Comparison of ENCODE assay signal across 8 cellular contexts in the genomic region with DNA sequence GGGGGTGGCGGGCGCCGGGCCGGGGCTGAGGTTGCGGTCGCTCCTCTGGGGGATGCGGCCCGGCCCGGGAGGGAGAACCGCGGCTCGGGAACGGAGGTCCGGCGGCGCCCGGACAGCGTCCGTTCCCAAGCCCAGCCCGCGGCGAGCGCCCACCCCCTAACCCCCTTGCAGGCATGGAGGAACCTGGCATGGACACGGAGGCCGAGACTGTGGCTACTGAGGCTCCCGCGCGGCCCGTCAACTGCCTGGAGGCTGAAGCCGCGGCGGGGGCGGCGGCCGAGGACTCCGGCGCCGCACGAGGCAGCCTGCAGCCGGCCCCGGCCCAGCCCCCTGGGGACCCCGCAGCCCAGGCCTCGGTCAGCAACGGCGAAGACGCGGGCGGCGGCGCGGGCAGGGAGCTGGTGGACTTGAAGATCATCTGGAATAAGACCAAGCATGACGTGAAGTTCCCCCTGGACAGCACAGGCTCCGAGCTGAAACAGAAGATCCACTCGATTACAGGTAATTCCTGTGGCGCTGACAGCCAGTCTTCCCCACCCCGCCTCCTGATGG. TPM values are rescaled to one million over a fixed set of nuclear protein-coding genes. Genes with fewer than 3 reads are reported as not detected.
DNase-seq lines count a peak whose midpoint lies in the region; ATAC-seq, FAIRE-seq and TF ChIP-seq lines count a peak whose summit lies in the region.

No MANE protein-coding gene starts in this region.

- peaks cover 36% of the 10 kb centered on the region for H3K4me1 ChIP-seq in CD4-positive, alpha-beta memory T cell (ENCODE audit: insufficient read depth, low read length)
- H3K4me1 ChIP-seq in HAP-1 = peaks cover 6% of the 10 kb centered on the region
- H3K4me1 ChIP-seq in HepG2 (ENCODE audit: insufficient read depth, low read length) = peaks cover 48% of the 10 kb centered on the region

- no peak overlapping the region for H2AFZ ChIP-seq in HepG2 (ENCODE audit: low read length)

- DNase-seq in CD4-positive, alpha-beta memory T cell = peak in 2 of 5 donors; percentile 2 to 14
- DNase-seq in HAP-1 (ENCODE audit: low spot score in 2 of 2) = peak in 1 of 2 experiments; percentile 36
- peak; percentile 37 for DNase-seq in RKO (ENCODE audit: low spot score)
- no peak for DNase-seq in central memory CD8-positive, alpha-beta T cell (ENCODE audit: low spot score in 2 of 2)
- DNase-seq in HepG2 (ENCODE audit: low spot score) = peak; percentile 26
- peak in 1 of 2 donors; percentile 66 for DNase-seq in stimulated activated effector memory CD8-positive, alpha-beta T cell treated with anti-CD3 and anti-CD28 coated beads, Interleukin-12 subunit alpha, Interleukin-12 subunit beta, amount 100 ng/mL, for 72 hours (ENCODE audit: low spot score in 2 of 2)
- no peak for DNase-seq in H4 (ENCODE audit: low spot score)
- no peak for DNase-seq in occipital lobe (lab: John Stamatoyannopoulos, UW)

- H3K27ac ChIP-seq in CD4-positive, alpha-beta memory T cell (ENCODE audit: low read depth, low read length) = peak overlapping the region; percentile 86
- H3K27ac ChIP-seq in HepG2 (ENCODE audit: extremely low read length, insufficient read depth, low read length) = peak overlapping the region; percentile 86

- peaks cover 14% of the 10 kb centered on the region; the same call in 1 of the 2 replicates for H4K20me1 ChIP-seq in HepG2 (ENCODE audit: insufficient read depth, low read length)

- no peaks in the 10 kb centered on the region for H3K27me3 Mint-ChIP-seq in CD4-positive, alpha-beta memory T cell
- no peaks in the 10 kb centered on the region for H3K27me3 Mint-ChIP-seq in central memory CD8-positive, alpha-beta T cell

- POLR2A ChIA-PET in CD4-positive, alpha-beta memory T cell (lab: Charles Lee; ENCODE audit: partially characterized antibody) = interaction anchor here (1.0 to 2.2 kb wide), 6 partner anchors 39 to 1366 kb away, joined by 3 to 19 read pairs (median 4); a partner anchor contains a TSS
- POLR2A ChIA-PET in HepG2 (lab: Yijun Ruan, JAX) = interaction anchor here (0.6 to 4.1 kb wide), 22 partner anchors 9 to 172 kb away, joined by 3 to 96 read pairs (median 6); a partner anchor contains a TSS

- no peak for TF ChIP-seq CTCF in HepG2 (CRISPR knock-in tag; IDR thresholded peaks at IDR 0.05)

- peak overlapping the region; percentile 90 to 96 (median 94) for H3K4me3 Mint-ChIP-seq in CD4-positive, alpha-beta memory T cell
- H3K4me3 Mint-ChIP-seq in central memory CD8-positive, alpha-beta T cell = peak overlapping the region; percentile 95
- peak overlapping the region; percentile 87 for H3K4me3 Mint-ChIP-seq in stimulated activated effector memory CD8-positive, alpha-beta T cell treated with anti-CD3 and anti-CD28 coated beads, Interleukin-12 subunit alpha, Interleukin-12 subunit beta, amount 100 ng/mL, for 72 hours

- peaks cover 4 to 47% of the 10 kb centered on the region in 2 donors for H3K36me3 Mint-ChIP-seq in CD4-positive, alpha-beta memory T cell
- peaks cover 32% of the 10 kb centered on the region for H3K36me3 Mint-ChIP-seq in central memory CD8-positive, alpha-beta T cell (ENCODE audit: insufficient read depth)
- H3K36me3 Mint-ChIP-seq in stimulated activated effector memory CD8-positive, alpha-beta T cell treated with anti-CD3 and anti-CD28 coated beads, Interleukin-12 subunit alpha, Interleukin-12 subunit beta, amount 100 ng/mL, for 72 hours = peaks cover 63% of the 10 kb centered on the region

- CTCF ChIA-PET in CD4-positive, alpha-beta memory T cell (lab: Charles Lee; ENCODE audit: partially characterized antibody) = interaction anchor here (0.5 to 2.0 kb wide), 7 partner anchors 8 to 123 kb away, joined by 3 to 8 read pairs (median 5); a partner anchor contains a TSS
- CTCF ChIA-PET in HepG2 (lab: Yijun Ruan, JAX; ENCODE audit: low intra/inter-chr PET ratio, low total read pairs) = interaction anchor here (1.4 to 2.3 kb wide), 3 partner anchors 18 to 54 kb away, joined by 5 to 12 read pairs (median 8); a partner anchor contains a TSS

- H3K9me3 Mint-ChIP-seq in CD4-positive, alpha-beta memory T cell = no peaks in the 10 kb centered on the region
- H3K9me3 Mint-ChIP-seq in central memory CD8-positive, alpha-beta T cell = no peaks in the 10 kb centered on the region
- H3K9me3 Mint-ChIP-seq in stimulated activated effector memory CD8-positive, alpha-beta T cell treated with anti-CD3 and anti-CD28 coated beads, Interleukin-12 subunit alpha, Interleukin-12 subunit beta, amount 100 ng/mL, for 72 hours = no peaks in the 10 kb centered on the region

- peak overlapping the region; percentile 96 for H3K9ac ChIP-seq in HepG2 (ENCODE audit: insufficient read depth, low read depth, low read length)

- 0% methylated on average over 9 of the region's 56 CpGs for WGBS in HepG2 (ENCODE audit: low lambda C conversion rate)

- peaks cover 19 to 42% (median 31%) of the 10 kb centered on the region in 4 donors for H3K4me1 Mint-ChIP-seq in CD4-positive, alpha-beta memory T cell
- H3K4me1 Mint-ChIP-seq in central memory CD8-positive, alpha-beta T cell = peaks cover 22% of the 10 kb centered on the region
- H3K4me1 Mint-ChIP-seq in stimulated activated effector memory CD8-positive, alpha-beta T cell treated with anti-CD3 and anti-CD28 coated beads, Interleukin-12 subunit alpha, Interleukin-12 subunit beta, amount 100 ng/mL, for 72 hours = peaks cover 18% of the 10 kb centered on the region

- no peak for FAIRE-seq in HepG2 (lab: Jason Lieb, UNC)

- peak overlapping the region; percentile 49 to 95 for H3K4me3 ChIP-seq in CD4-positive, alpha-beta memory T cell (ENCODE audit: low read length in 2 of 2)
- H3K4me3 ChIP-seq in HAP-1 = peak overlapping the region; percentile 90
- peak overlapping the region; percentile 96 to 98 (median 97) for H3K4me3 ChIP-seq in HepG2 (replicated peaks in 1 of 3; ENCODE audit: insufficient read depth in 1 of 3, low read depth in 2 of 3, low read length in 3 of 3)

- peak; percentile 13; the same call in 1 of the 2 replicates for TF ChIP-seq RAD21 in HepG2 (CRISPR knock-in tag; IDR thresholded peaks at IDR 0.05)

- ATAC-seq in central memory CD8-positive, alpha-beta T cell (replicated peaks; ENCODE audit: extremely low read depth, poor library complexity, severe bottlenecking) = peak; percentile 4
- peak; percentile 46 for ATAC-seq in HepG2
- peak; percentile 17 for ATAC-seq in stimulated activated effector memory CD8-positive, alpha-beta T cell treated with anti-CD3 and anti-CD28 coated beads, Interleukin-12 subunit alpha, Interleukin-12 subunit beta, amount 100 ng/mL, for 72 hours

- peaks cover 53% of the 10 kb centered on the region for H3K79me2 ChIP-seq in HepG2 (ENCODE audit: insufficient read depth, low read length)

- TF ChIP-seq POLR2A in HepG2 (IDR thresholded peaks at IDR 0.05; ENCODE audit: insufficient read depth in 1 of 2, low read depth in 2 of 2, low read length in 2 of 2) = no peak; a peak in 1 of 4 replicates

- H3K27ac Mint-ChIP-seq in CD4-positive, alpha-beta memory T cell = peak overlapping the region; percentile 81 to 98 (median 97)
- H3K27ac Mint-ChIP-seq in central memory CD8-positive, alpha-beta T cell (ENCODE audit: low read depth) = peak overlapping the region; percentile 90
- H3K27ac Mint-ChIP-seq in stimulated activated effector memory CD8-positive, alpha-beta T cell treated with anti-CD3 and anti-CD28 coated beads, Interleukin-12 subunit alpha, Interleukin-12 subunit beta, amount 100 ng/mL, for 72 hours = peak overlapping the region; percentile 94

- H3K27me3 ChIP-seq in CD4-positive, alpha-beta memory T cell (ENCODE audit: insufficient read depth, low read length) = no peaks in the 10 kb centered on the region
- H3K27me3 ChIP-seq in HAP-1 (ENCODE audit: low read depth) (no peaks in the 10 kb centered on the region), HepG2 (ENCODE audit: control insufficient read depth in 1 of 2, insufficient read depth in 2 of 2, low read length in 2 of 2) (peaks cover 0 to 3% of the 10 kb centered on the region in 2 experiments; a peak in 1 of 5 replicates)

- H3K36me3 ChIP-seq in CD4-positive, alpha-beta memory T cell (ENCODE audit: insufficient read depth, low read length) = peaks cover 36% of the 10 kb centered on the region
- H3K36me3 ChIP-seq in HAP-1 (replicated peaks) = peaks cover 56% of the 10 kb centered on the region
- peaks cover 19 to 42% of the 10 kb centered on the region in 2 experiments for H3K36me3 ChIP-seq in HepG2 (replicated peaks in 1 of 2; ENCODE audit: control insufficient read depth in 1 of 2, insufficient read depth in 2 of 2, low read length in 2 of 2)

- no peak for TF ChIP-seq EP300 in HepG2 (IDR thresholded peaks at IDR 0.05; ENCODE audit: low read depth in 2 of 2, low read length in 2 of 2)
- no peak for TF ChIP-seq EP300 in HepG2 (CRISPR knock-in tag; IDR thresholded peaks at IDR 0.05; ENCODE audit: borderline replicate concordance)

- in situ Hi-C loops in HAP-1 (cut with MboI; ENCODE audit: low sequenced_read_pairs) (no loop called here), HepG2 (cut with HindIII; ENCODE audit: extremely low pct_ligation_motif_present, low pct_unique_long_range_greater_than_20kb) (no loop called here)

- H3K9me3 ChIP-seq in CD4-positive, alpha-beta memory T cell (ENCODE audit: control insufficient read depth in 1 of 2, low read length in 2 of 2) = no peaks in the 10 kb centered on the region
- no peaks in the 10 kb centered on the region; the same call in 1 of the 2 replicates for H3K9me3 ChIP-seq in HAP-1
- H3K9me3 ChIP-seq in HepG2 (ENCODE audit: low read length) = no peaks in the 10 kb centered on the region

- no TSS peak for BruUV-seq in HepG2 (replicated peaks; lab: Mats Ljungman, UMichigan)

- intact Hi-C loops in CD4-positive, alpha-beta memory T cell (cut with micrococcal nuclease) = loop anchor here (1.0 to 2.0 kb wide), 5 partner anchors 38 to 409 kb away; a partner anchor contains a TSS
- intact Hi-C loops in HepG2 (cut with micrococcal nuclease; ENCODE audit: unreplicated experiment) = loop anchor here (1.0 to 2.0 kb wide), 5 partner anchors 17 to 105 kb away; a partner anchor contains a TSS

- H3K4me2 ChIP-seq in HepG2 (ENCODE audit: low read depth, low read length) = peak overlapping the region; percentile 84

RNA-seq across cellular contexts. Expression of a gene that starts 0.3 kb away (rescaled TPM):
- 10 to 100 TPM; 41.0 to 41.2 TPM for total RNA-seq in CD4-positive, alpha-beta memory T cell
- polyA plus RNA-seq in CD4-positive, alpha-beta memory T cell = 10 to 100 TPM; 11.9 to 15.3 TPM
- total RNA-seq in HepG2 (2016; rRNA removed; fragmentation: Illumina TruSeq; extraction: Trizol) = 111 and 142 TPM in 2 replicates
- 27.2 and 33.8 TPM in 2 replicates for total RNA-seq in HepG2 (2016; cell fraction: cytosol; rRNA removed; fragmentation: Illumina TruSeq; extraction: Trizol; ENCODE audit: low read depth)
- total RNA-seq in HepG2 (2016; cell fraction: insoluble cytoplasmic fraction; rRNA removed; fragmentation: Illumina TruSeq; extraction: Trizol) = 112 and 143 TPM in 2 replicates
- total RNA-seq in HepG2 (2016; cell fraction: membrane; rRNA removed; fragmentation: Illumina TruSeq; extraction: Trizol) = 46.0 and 47.2 TPM in 2 replicates
- total RNA-seq in HepG2 (2016; cell fraction: nucleus; rRNA removed; fragmentation: Illumina TruSeq; extraction: Trizol) = 80.6 and 99.3 TPM in 2 replicates
- polyA plus RNA-seq in HepG2 (2011; rRNA removed) = 97.6 and 100 TPM in 2 replicates
- 98.1 and 112 TPM in 2 replicates for polyA plus RNA-seq in HepG2 (2011; cell fraction: cytosol; rRNA removed)
- polyA plus RNA-seq in HepG2 (2011; cell fraction: nucleus; rRNA removed) = 129 and 137 TPM in 2 replicates
- polyA plus RNA-seq in HepG2 (2012) = 83.8 and 88.4 TPM in 2 replicates
- 31.2 and 32.8 TPM in 2 replicates for polyA plus RNA-seq in HepG2 (2016; cell fraction: cytosol; fragmentation: Illumina TruSeq; extraction: Trizol; ENCODE audit: low read depth)
- polyA plus RNA-seq in HepG2 (2016; cell fraction: insoluble cytoplasmic fraction; fragmentation: Illumina TruSeq; extraction: Trizol; ENCODE audit: low read depth) = 119 and 123 TPM in 2 replicates
- polyA plus RNA-seq in HepG2 (2016; cell fraction: membrane; fragmentation: Illumina TruSeq; extraction: Trizol; ENCODE audit: low read depth) = 30.0 and 32.3 TPM in 2 replicates
- 89.9 and 95.2 TPM in 2 replicates for polyA plus RNA-seq in HepG2 (2016; cell fraction: nucleus; fragmentation: Illumina TruSeq; extraction: Trizol; ENCODE audit: insufficient read depth, low read depth)
- 49.6 and 117 TPM in 2 replicates for polyA minus RNA-seq in HepG2 (2011; rRNA and poly(A)+ RNA removed; ENCODE audit: low replicate concordance)
- polyA minus RNA-seq in HepG2 (2011; cell fraction: cytosol; rRNA and poly(A)+ RNA removed) = 61.7 and 68.8 TPM in 2 replicates
- 155 and 167 TPM in 2 replicates for polyA minus RNA-seq in HepG2 (2011; cell fraction: nucleus; rRNA and poly(A)+ RNA removed)
- 103 and 112 TPM in 2 replicates for total RNA-seq in H4 (2014; rRNA removed; shearing (Covaris generic))
- total RNA-seq in occipital lobe = 62.2 TPM

RNA-seq across cellular contexts. Expression of a gene that starts 0.7 kb away (rescaled TPM):
- 10 to 100 TPM; 13.6 to 16.0 TPM for total RNA-seq in CD4-positive, alpha-beta memory T cell
- polyA plus RNA-seq in CD4-positive, alpha-beta memory T cell = 10 to 100 TPM; 11.4 to 15.6 TPM
- 80.4 and 84.2 TPM in 2 replicates for total RNA-seq in HepG2 (2016; rRNA removed; fragmentation: Illumina TruSeq; extraction: Trizol)
- total RNA-seq in HepG2 (2016; cell fraction: cytosol; rRNA removed; fragmentation: Illumina TruSeq; extraction: Trizol; ENCODE audit: low read depth) = 18.1 and 20.7 TPM in 2 replicates
- 79.1 and 84.4 TPM in 2 replicates for total RNA-seq in HepG2 (2016; cell fraction: insoluble cytoplasmic fraction; rRNA removed; fragmentation: Illumina TruSeq; extraction: Trizol)
- 44.8 and 49.7 TPM in 2 replicates for total RNA-seq in HepG2 (2016; cell fraction: membrane; rRNA removed; fragmentation: Illumina TruSeq; extraction: Trizol)
- 64.8 and 79.0 TPM in 2 replicates for total RNA-seq in HepG2 (2016; cell fraction: nucleus; rRNA removed; fragmentation: Illumina TruSeq; extraction: Trizol)
- polyA plus RNA-seq in HepG2 (2011; rRNA removed) = 49.4 and 54.7 TPM in 2 replicates
- 41.5 and 46.7 TPM in 2 replicates for polyA plus RNA-seq in HepG2 (2011; cell fraction: cytosol; rRNA removed)
- 131 and 162 TPM in 2 replicates for polyA plus RNA-seq in HepG2 (2011; cell fraction: nucleus; rRNA removed)
- polyA plus RNA-seq in HepG2 (2012) = 27.0 and 35.2 TPM in 2 replicates
- 8.2 and 10.2 TPM in 2 replicates for polyA plus RNA-seq in HepG2 (2016; cell fraction: cytosol; fragmentation: Illumina TruSeq; extraction: Trizol; ENCODE audit: low read depth)
- polyA plus RNA-seq in HepG2 (2016; cell fraction: insoluble cytoplasmic fraction; fragmentation: Illumina TruSeq; extraction: Trizol; ENCODE audit: low read depth) = 69.7 and 75.5 TPM in 2 replicates
- polyA plus RNA-seq in HepG2 (2016; cell fraction: membrane; fragmentation: Illumina TruSeq; extraction: Trizol; ENCODE audit: low read depth) = 20.9 and 22.2 TPM in 2 replicates
- 59.4 and 64.9 TPM in 2 replicates for polyA plus RNA-seq in HepG2 (2016; cell fraction: nucleus; fragmentation: Illumina TruSeq; extraction: Trizol; ENCODE audit: insufficient read depth, low read depth)
- polyA minus RNA-seq in HepG2 (2011; rRNA and poly(A)+ RNA removed; ENCODE audit: low replicate concordance) = 142 and 329 TPM in 2 replicates
- 36.3 and 43.7 TPM in 2 replicates for polyA minus RNA-seq in HepG2 (2011; cell fraction: cytosol; rRNA and poly(A)+ RNA removed)
- polyA minus RNA-seq in HepG2 (2011; cell fraction: nucleus; rRNA and poly(A)+ RNA removed) = 112 and 117 TPM in 2 replicates
- 22.1 and 28.0 TPM in 2 replicates for total RNA-seq in H4 (2014; rRNA removed; shearing (Covaris generic))
- total RNA-seq in occipital lobe = 29.3 TPM

RNA-seq across cellular contexts. Expression of a gene that starts 38.3 kb away (rescaled TPM):
- 10 to 100 TPM; 45.4 to 45.7 TPM for total RNA-seq in CD4-positive, alpha-beta memory T cell
- polyA plus RNA-seq in CD4-positive, alpha-beta memory T cell = 100 to 1,000 TPM; 197 to 241 TPM
- 601 and 760 TPM in 2 replicates for total RNA-seq in HepG2 (2016; rRNA removed; fragmentation: Illumina TruSeq; extraction: Trizol)
- 295 and 299 TPM in 2 replicates for total RNA-seq in HepG2 (2016; cell fraction: cytosol; rRNA removed; fragmentation: Illumina TruSeq; extraction: Trizol; ENCODE audit: low read depth)
- total RNA-seq in HepG2 (2016; cell fraction: insoluble cytoplasmic fraction; rRNA removed; fragmentation: Illumina TruSeq; extraction: Trizol) = 602 and 798 TPM in 2 replicates
- total RNA-seq in HepG2 (2016; cell fraction: membrane; rRNA removed; fragmentation: Illumina TruSeq; extraction: Trizol) = 285 and 300 TPM in 2 replicates
- 185 and 192 TPM in 2 replicates for total RNA-seq in HepG2 (2016; cell fraction: nucleus; rRNA removed; fragmentation: Illumina TruSeq; extraction: Trizol)
- 192 and 221 TPM in 2 replicates for polyA plus RNA-seq in HepG2 (2011; rRNA removed)
- polyA plus RNA-seq in HepG2 (2011; cell fraction: cytosol; rRNA removed) = 288 and 387 TPM in 2 replicates
- 84.1 and 87.7 TPM in 2 replicates for polyA plus RNA-seq in HepG2 (2011; cell fraction: nucleus; rRNA removed)
- 224 and 262 TPM in 2 replicates for polyA plus RNA-seq in HepG2 (2012)
- 233 and 257 TPM in 2 replicates for polyA plus RNA-seq in HepG2 (2016; cell fraction: cytosol; fragmentation: Illumina TruSeq; extraction: Trizol; ENCODE audit: low read depth)
- 608 and 670 TPM in 2 replicates for polyA plus RNA-seq in HepG2 (2016; cell fraction: insoluble cytoplasmic fraction; fragmentation: Illumina TruSeq; extraction: Trizol; ENCODE audit: low read depth)
- polyA plus RNA-seq in HepG2 (2016; cell fraction: membrane; fragmentation: Illumina TruSeq; extraction: Trizol; ENCODE audit: low read depth) = 191 and 215 TPM in 2 replicates
- polyA plus RNA-seq in HepG2 (2016; cell fraction: nucleus; fragmentation: Illumina TruSeq; extraction: Trizol; ENCODE audit: insufficient read depth, low read depth) = 276 and 279 TPM in 2 replicates
- 41.0 and 74.5 TPM in 2 replicates for polyA minus RNA-seq in HepG2 (2011; rRNA and poly(A)+ RNA removed; ENCODE audit: low replicate concordance)
- polyA minus RNA-seq in HepG2 (2011; cell fraction: cytosol; rRNA and poly(A)+ RNA removed) = 75.4 and 99.6 TPM in 2 replicates
- polyA minus RNA-seq in HepG2 (2011; cell fraction: nucleus; rRNA and poly(A)+ RNA removed) = 33.9 and 41.0 TPM in 2 replicates
- total RNA-seq in H4 (2014; rRNA removed; shearing (Covaris generic)) = 226 and 245 TPM in 2 replicates
- 112 TPM for total RNA-seq in occipital lobe

RNA-seq across cellular contexts. Expression of a gene that starts 47.6 kb away (rescaled TPM):
- total RNA-seq in CD4-positive, alpha-beta memory T cell = 100 to 1,000 TPM; 114 to 118 TPM
- 10 to 100 TPM; 49.2 to 49.6 TPM for polyA plus RNA-seq in CD4-positive, alpha-beta memory T cell
- total RNA-seq in HepG2 (2016; rRNA removed; fragmentation: Illumina TruSeq; extraction: Trizol) (69.8 and 93.1 TPM in 2 replicates), occipital lobe (27.8 TPM)
- total RNA-seq in HepG2 (2016; cell fraction: cytosol; rRNA removed; fragmentation: Illumina TruSeq; extraction: Trizol; ENCODE audit: low read depth) = 52.6 and 57.4 TPM in 2 replicates
- total RNA-seq in HepG2 (2016; cell fraction: insoluble cytoplasmic fraction; rRNA removed; fragmentation: Illumina TruSeq; extraction: Trizol) = 76.8 and 80.6 TPM in 2 replicates
- total RNA-seq in HepG2 (2016; cell fraction: membrane; rRNA removed; fragmentation: Illumina TruSeq; extraction: Trizol) = 41.5 and 45.8 TPM in 2 replicates
- total RNA-seq in HepG2 (2016; cell fraction: nucleus; rRNA removed; fragmentation: Illumina TruSeq; extraction: Trizol) = 84.5 and 97.4 TPM in 2 replicates
- polyA plus RNA-seq in HepG2 (2011; rRNA removed) = 51.5 and 52.3 TPM in 2 replicates
- polyA plus RNA-seq in HepG2 (2011; cell fraction: cytosol; rRNA removed) = 25.4 and 28.7 TPM in 2 replicates
- 184 and 204 TPM in 2 replicates for polyA plus RNA-seq in HepG2 (2011; cell fraction: nucleus; rRNA removed)
- polyA plus RNA-seq in HepG2 (2012) = 70.4 and 97.1 TPM in 2 replicates
- 4.7 and 5.8 TPM in 2 replicates for polyA plus RNA-seq in HepG2 (2016; cell fraction: cytosol; fragmentation: Illumina TruSeq; extraction: Trizol; ENCODE audit: low read depth)
- 87.5 and 99.8 TPM in 2 replicates for polyA plus RNA-seq in HepG2 (2016; cell fraction: insoluble cytoplasmic fraction; fragmentation: Illumina TruSeq; extraction: Trizol; ENCODE audit: low read depth)
- 11.1 and 11.7 TPM in 2 replicates for polyA plus RNA-seq in HepG2 (2016; cell fraction: membrane; fragmentation: Illumina TruSeq; extraction: Trizol; ENCODE audit: low read depth)
- polyA plus RNA-seq in HepG2 (2016; cell fraction: nucleus; fragmentation: Illumina TruSeq; extraction: Trizol; ENCODE audit: insufficient read depth, low read depth) = 238 and 249 TPM in 2 replicates
- 58.5 and 111 TPM in 2 replicates for polyA minus RNA-seq in HepG2 (2011; rRNA and poly(A)+ RNA removed; ENCODE audit: low replicate concordance)
- 31.9 and 47.6 TPM in 2 replicates for polyA minus RNA-seq in HepG2 (2011; cell fraction: cytosol; rRNA and poly(A)+ RNA removed)
- 134 and 143 TPM in 2 replicates for polyA minus RNA-seq in HepG2 (2011; cell fraction: nucleus; rRNA and poly(A)+ RNA removed)
- 25.0 and 28.8 TPM in 2 replicates for total RNA-seq in H4 (2014; rRNA removed; shearing (Covaris generic))

Comparison
In these comparisons a context has a peak if more than half of its experiments do, and no peak if none do; other contexts are left out.
1. DNase-seq: peak in RKO (single experiment) and HepG2 (single experiment); none in central memory CD8-positive, alpha-beta T cell (0 of 2), H4 (single experiment) and occipital lobe (single experiment).
2. Peak in every context shown above with its lines, with median percentiles within 50 percentile points of each other: H3K4me3 ChIP-seq, H3K27ac Mint-ChIP-seq, H3K4me3 Mint-ChIP-seq and ATAC-seq.